In genomic region chr10:130914377-130914776, GRCh38 we compare ENCODE assay signal across 6 cellular contexts.
"Had no signal": no experiment of that assay in that cellular context is flagged by ENCODE, and none has a peak within 500 bp of the region (broad histone marks: within the 10 kb centered on the region; RNA-seq: fewer than 3 reads in every experiment).

No MANE protein-coding gene starts in this region.

- H3K27ac Mint-ChIP-seq: GM23338, H9, IgD-negative memory B cell had no signal

- H3K27ac ChIP-seq: HL-60 had no signal

- ATAC-seq: GM23338, HepG2 had no signal

- H3K4me2 ChIP-seq: GM23338 had no signal

- H3K4me3 Mint-ChIP-seq: GM23338, H9 had no signal

- H3K27me3 Mint-ChIP-seq: IgD-negative memory B cell had no signal

- DNase-seq: H9, HCEC 1CT had no signal

- H3K4me1 Mint-ChIP-seq: GM23338, H9, IgD-negative memory B cell had no signal

- H2AFZ ChIP-seq: GM23338 had no signal

- H3K4me3 ChIP-seq: GM23338 had no signal
